In the genomic region with DNA sequence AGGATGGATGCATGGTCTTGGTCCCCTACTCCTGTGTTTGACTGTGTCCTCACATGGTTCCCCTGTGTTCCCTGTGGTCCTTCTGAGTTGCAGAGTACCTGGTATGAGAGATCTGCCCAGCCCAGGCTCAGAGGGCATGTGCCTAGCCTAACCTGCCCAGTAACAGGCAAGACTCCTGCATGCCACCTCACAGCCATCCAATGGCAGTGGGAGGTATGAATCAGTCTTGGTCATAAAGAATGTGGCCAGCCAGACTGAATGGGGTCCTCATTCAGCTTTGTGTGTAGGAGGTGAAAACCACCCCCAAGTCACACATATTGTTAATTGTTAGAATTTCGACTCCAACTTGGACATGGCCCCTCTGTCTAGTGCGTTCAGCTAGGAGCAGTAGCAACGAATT, we compare ENCODE assay signal across 35 cellular contexts. TPM values are rescaled to one million over a fixed set of nuclear protein-coding genes. Genes with fewer than 3 reads are reported as not detected.
"Had no signal": no experiment of that assay in that cellular context is flagged by ENCODE, and none has a peak within 500 bp of the region (broad histone marks: within the 10 kb centered on the region; RNA-seq: fewer than 3 reads in every experiment).

No MANE protein-coding gene starts in this region.

- DNase-seq: activated CD4-positive, alpha-beta memory T cell treated with anti-CD3 and anti-CD28 coated beads, Interleukin-2, amount 10 ng/mL, durations not matched to agents 7 days and 5 days; activated CD4-positive, alpha-beta T cell treated with anti-CD3 and anti-CD28 coated beads for 1 hour; activated CD4-positive, alpha-beta T cell treated with anti-CD3 and anti-CD28 coated beads for 48 hours; activated CD4-positive, CD25-positive, alpha-beta regulatory T cell; activated CD8-positive, alpha-beta memory T cell treated with anti-CD3 and anti-CD28 coated beads for 24 hours; activated CD8-positive, alpha-beta memory T cell treated with anti-CD3 and anti-CD28 coated beads, Interleukin-2, amount 10 ng/mL, durations not matched to agents 7 days and 5 days; activated CD8-positive, alpha-beta memory T cell treated with anti-CD3 and anti-CD28 coated beads, Interleukin-2, amount 50 U/mL, for 48 hours; activated effector memory CD4-positive, alpha-beta T cell treated with Interleukin-2 at 50 U/mL for 16 hours; activated naive CD4-positive, alpha-beta T cell treated with anti-CD3 and anti-CD28 coated beads, Interleukin-2, amount 10 ng/mL, durations not matched to agents 7 days and 5 days; activated naive CD8-positive, alpha-beta T cell treated with anti-CD3 and anti-CD28 coated beads, Interleukin-2, amount 50 U/mL, for 24 hours; activated T-cell treated with anti-CD3 and anti-CD28 coated beads, Interleukin-2, amount 50 U/mL, for 48 hours; anterior cingulate cortex; brain microvascular endothelial cell; NCI-H1105; NCI-H1417 treated with DMSO at 0.1 percent for 48 hours; NCI-H1930; NCI-H2081 treated with DMSO at 0.1 percent for 48 hours; NCI-H226; NCI-H446 treated with DMSO at 0.1 percent for 48 hours; NCI-H524 treated with DMSO at 0.1 percent for 48 hours; NK-92 treated with Interleukin-12 subunit alpha and Interleukin-12 subunit beta, amount 100 ng/mL, for 24 hours; PC-3; Peyer's patch; SIG-M5; SW 1271; T-helper 1 cell; T-helper 2 cell; T-helper 9 cell; WERI-Rb-1 had no signal

- ATAC-seq: activated CD8-positive, alpha-beta memory T cell treated with anti-CD3 and anti-CD28 coated beads, Interleukin-2, amount 10 ng/mL, durations not matched to agents 7 days and 5 days; activated naive CD8-positive, alpha-beta T cell treated with anti-CD3 and anti-CD28 coated beads, Interleukin-2, amount 50 U/mL, for 24 hours; PC-3; Right ventricle myocardium inferior had no signal

- H3K9me3 ChIP-seq: Peyer's patch had no signal

- H3K4me1 ChIP-seq: Peyer's patch had no signal

- H3K4me3 ChIP-seq: cardiac muscle cell, Peyer's patch had no signal

- H3K4me3 Mint-ChIP-seq: activated CD4-positive, alpha-beta memory T cell treated with anti-CD3 and anti-CD28 coated beads, Interleukin-2, amount 10 ng/mL, durations not matched to agents 7 days and 5 days; activated CD8-positive, alpha-beta memory T cell treated with anti-CD3 and anti-CD28 coated beads, Interleukin-2, amount 10 ng/mL, durations not matched to agents 7 days and 5 days; activated naive CD4-positive, alpha-beta T cell treated with anti-CD3 and anti-CD28 coated beads, Interleukin-2, amount 10 ng/mL, durations not matched to agents 7 days and 5 days; activated naive CD8-positive, alpha-beta T cell; activated naive CD8-positive, alpha-beta T cell treated with anti-CD3 and anti-CD28 coated beads, Interleukin-2, amount 50 U/mL, for 24 hours; central memory CD8-positive, alpha-beta T cell had no signal

- H3K4me1 Mint-ChIP-seq: activated CD4-positive, alpha-beta memory T cell treated with anti-CD3 and anti-CD28 coated beads, Interleukin-2, amount 10 ng/mL, durations not matched to agents 7 days and 5 days; activated CD8-positive, alpha-beta memory T cell treated with anti-CD3 and anti-CD28 coated beads, Interleukin-2, amount 10 ng/mL, durations not matched to agents 7 days and 5 days; activated naive CD4-positive, alpha-beta T cell treated with anti-CD3 and anti-CD28 coated beads, Interleukin-2, amount 10 ng/mL, durations not matched to agents 7 days and 5 days; activated naive CD8-positive, alpha-beta T cell treated with anti-CD3 and anti-CD28 coated beads, Interleukin-2, amount 50 U/mL, for 24 hours; central memory CD8-positive, alpha-beta T cell had no signal

- H3K9me3 Mint-ChIP-seq: activated CD4-positive, alpha-beta memory T cell treated with anti-CD3 and anti-CD28 coated beads, Interleukin-2, amount 10 ng/mL, durations not matched to agents 7 days and 5 days; activated naive CD4-positive, alpha-beta T cell treated with anti-CD3 and anti-CD28 coated beads, Interleukin-2, amount 10 ng/mL, durations not matched to agents 7 days and 5 days had no signal

- H3K27ac ChIP-seq: brain microvascular endothelial cell, cardiac muscle cell, KMS-11, Peyer's patch, RWPE1, WERI-Rb-1 had no signal

- H3K36me3 Mint-ChIP-seq: activated CD8-positive, alpha-beta memory T cell treated with anti-CD3 and anti-CD28 coated beads, Interleukin-2, amount 10 ng/mL, durations not matched to agents 7 days and 5 days; activated naive CD4-positive, alpha-beta T cell treated with anti-CD3 and anti-CD28 coated beads, Interleukin-2, amount 10 ng/mL, durations not matched to agents 7 days and 5 days; activated naive CD8-positive, alpha-beta T cell had no signal

- H3K27me3 ChIP-seq: brain microvascular endothelial cell, cardiac muscle cell, Peyer's patch had no signal

- H3K27ac Mint-ChIP-seq: activated CD4-positive, alpha-beta memory T cell treated with anti-CD3 and anti-CD28 coated beads, Interleukin-2, amount 10 ng/mL, durations not matched to agents 7 days and 5 days; activated CD8-positive, alpha-beta memory T cell treated with anti-CD3 and anti-CD28 coated beads, Interleukin-2, amount 10 ng/mL, durations not matched to agents 7 days and 5 days; activated naive CD4-positive, alpha-beta T cell treated with anti-CD3 and anti-CD28 coated beads, Interleukin-2, amount 10 ng/mL, durations not matched to agents 7 days and 5 days; activated naive CD8-positive, alpha-beta T cell; activated naive CD8-positive, alpha-beta T cell treated with anti-CD3 and anti-CD28 coated beads, Interleukin-2, amount 50 U/mL, for 24 hours had no signal

- H3K36me3 ChIP-seq: brain microvascular endothelial cell, cardiac muscle cell, Peyer's patch, WERI-Rb-1 had no signal

RNA-seq across cellular contexts. Expression of a gene that starts 17.2 kb away (rescaled TPM):
- total RNA-seq: activated CD4-positive, alpha-beta memory T cell treated with anti-CD3 and anti-CD28 coated beads, Interleukin-2, amount 10 ng/mL, durations not matched to agents 7 days and 5 days; activated CD8-positive, alpha-beta memory T cell treated with anti-CD3 and anti-CD28 coated beads, Interleukin-2, amount 10 ng/mL, durations not matched to agents 7 days and 5 days; PC-3; Right ventricle myocardium inferior had no signal
